In genomic region chr17:51764387-51764971, GRCh38 we compare ENCODE assay signal across 8 cellular contexts.
A peak's percentile ranks its signal among the peaks of the same experiment; 100 is the strongest.
DNase-seq lines count a peak whose midpoint lies in the region; ATAC-seq, FAIRE-seq and TF ChIP-seq lines count a peak whose summit lies in the region.

No MANE protein-coding gene starts in this region.

- H3K27me3 ChIP-seq in CD4-positive, alpha-beta memory T cell (ENCODE audit: insufficient read depth, low read length), result no peaks in the 10 kb centered on the region
- no peaks in the 10 kb centered on the region for H3K27me3 ChIP-seq in colonic mucosa
- no peaks in the 10 kb centered on the region for H3K27me3 ChIP-seq in right lobe of liver

- H3K4me1 Mint-ChIP-seq in CD4-positive, alpha-beta memory T cell, result no peaks in the 10 kb centered on the region
- no peaks in the 10 kb centered on the region for H3K4me1 Mint-ChIP-seq in WTC11

- FAIRE-seq in GM19239 (lab: Jason Lieb, UNC), result peak; percentile 75

- H3K27me3 Mint-ChIP-seq in CD4-positive, alpha-beta memory T cell, result peaks cover 14 to 15% of the 10 kb centered on the region in 2 donors
- H3K27me3 Mint-ChIP-seq in WTC11 (ENCODE audit: low read depth), result no peaks in the 10 kb centered on the region

- ATAC-seq in HG03159 (IDR thresholded peaks at IDR 0.05; ENCODE audit: unreplicated experiment) (peak; percentile 98), WTC11 (peak; percentile 100), right lobe of liver (peak; percentile 89 to 97 (median 94))

- no peak for TF ChIP-seq POLR2A in right lobe of liver (IDR thresholded peaks at IDR 0.05)

- H3K4me1 ChIP-seq in CD4-positive, alpha-beta memory T cell (ENCODE audit: insufficient read depth, low read length), result no peaks in the 10 kb centered on the region
- H3K4me1 ChIP-seq in colonic mucosa (no peaks in the 10 kb centered on the region), right lobe of liver (no peaks in the 10 kb centered on the region)

- H3K9me3 Mint-ChIP-seq in CD4-positive, alpha-beta memory T cell, result no peaks in the 10 kb centered on the region
- peaks cover 39% of the 10 kb centered on the region for H3K9me3 Mint-ChIP-seq in WTC11

- H3K4me3 ChIP-seq in CD4-positive, alpha-beta memory T cell (ENCODE audit: low read length in 2 of 2), result no peak overlapping the region
- H3K4me3 ChIP-seq in colonic mucosa (no peak overlapping the region), right lobe of liver (no peak overlapping the region)

- TF ChIP-seq CTCF in WTC11 (IDR thresholded peaks at IDR 0.05) (peak; percentile 74; the same call in 1 of the 2 replicates), colonic mucosa (IDR thresholded peaks at IDR 0.05) (peak; percentile 66), right lobe of liver (IDR thresholded peaks at IDR 0.05) (peak; percentile 54 to 84 (median 82))

- POLR2A ChIA-PET in CD4-positive, alpha-beta memory T cell (lab: Charles Lee; ENCODE audit: partially characterized antibody), result no interaction called here
- POLR2A ChIA-PET in WTC11 (lab: Charles Lee), result no interaction called here

- peak in 4 of 5 donors; percentile 24 to 43 (median 34) for DNase-seq in CD4-positive, alpha-beta memory T cell
- DNase-seq in GM19239 (ENCODE audit: insufficient read length, low spot score) (peak; percentile 48), NCI-H2227 (lab: John Stamatoyannopoulos, UW; ENCODE audit: unreplicated experiment) (peak; percentile 80), WTC11 (ENCODE audit: low spot score) (peak; percentile 56), colonic mucosa (peak; percentile 46), right lobe of liver (peak in 2 of 3 donors; percentile 22 to 52)
- peak; percentile 5 for DNase-seq in stimulated activated CD8-positive, alpha-beta memory T cell treated with anti-CD3 and anti-CD28 coated beads, Interleukin-15, amount 100 ng/mL, for 24 hours (ENCODE audit: low read depth)

- H3K9me3 ChIP-seq in CD4-positive, alpha-beta memory T cell (ENCODE audit: control insufficient read depth in 1 of 2, low read length in 2 of 2), result no peaks in the 10 kb centered on the region
- H3K9me3 ChIP-seq in colonic mucosa, result no peaks in the 10 kb centered on the region
- H3K9me3 ChIP-seq in right lobe of liver, result no peaks in the 10 kb centered on the region

- H3K9ac ChIP-seq in colonic mucosa (ENCODE audit: low read depth in 2 of 2, low read length in 2 of 2), result no peak overlapping the region

- no peaks in the 10 kb centered on the region for H3K36me3 Mint-ChIP-seq in CD4-positive, alpha-beta memory T cell
- peaks cover 10% of the 10 kb centered on the region for H3K36me3 Mint-ChIP-seq in WTC11

- no peak overlapping the region for H3K4me3 Mint-ChIP-seq in CD4-positive, alpha-beta memory T cell
- no peak overlapping the region for H3K4me3 Mint-ChIP-seq in WTC11

- intact Hi-C loops in CD4-positive, alpha-beta memory T cell (cut with micrococcal nuclease), result loop anchor here (5.0 kb wide), 1 partner anchor 392 kb away; no protein-coding TSS in a partner anchor
- intact Hi-C loops in colonic mucosa (cut with DNase I) (loop anchor here (2.0 to 5.0 kb wide), 2 partner anchors 88 to 342 kb away; no protein-coding TSS in a partner anchor), right lobe of liver (cut with DNase I) (loop anchor here in 1 of 2 donors (10.0 kb wide), 1 partner anchor 340 kb away; no protein-coding TSS in a partner anchor)

- H3K27ac ChIP-seq in CD4-positive, alpha-beta memory T cell (ENCODE audit: low read depth, low read length), result no peak overlapping the region
- H3K27ac ChIP-seq in colonic mucosa (no peak overlapping the region), right lobe of liver (no peak overlapping the region)

- H3K36me3 ChIP-seq in CD4-positive, alpha-beta memory T cell (ENCODE audit: insufficient read depth, low read length), result no peaks in the 10 kb centered on the region
- H3K36me3 ChIP-seq in colonic mucosa (no peaks in the 10 kb centered on the region), right lobe of liver (no peaks in the 10 kb centered on the region)

- H3K27ac Mint-ChIP-seq in CD4-positive, alpha-beta memory T cell, result no peak overlapping the region
- H3K27ac Mint-ChIP-seq in WTC11, result no peak overlapping the region

- CTCF ChIA-PET in CD4-positive, alpha-beta memory T cell (lab: Charles Lee; ENCODE audit: partially characterized antibody), result interaction anchor here (0.7 to 5.0 kb wide), 11 partner anchors 9 to 466 kb away, joined by 3 to 44 read pairs (median 4); no protein-coding TSS in a partner anchor
- CTCF ChIA-PET in WTC11 (lab: Charles Lee), result interaction anchor here (0.6 to 2.0 kb wide), 24 partner anchors 9 to 414 kb away, joined by 3 to 21 read pairs (median 4); no protein-coding TSS in a partner anchor

- WGBS in right lobe of liver (ENCODE audit: insufficient coverage, low coverage, low lambda C conversion rate, missing lambda C conversion rate), result 0% methylated on average over 3 of the region's 4 CpGs

TF ChIP-seq in WTC11, 78 proteins besides CTCF, POLR2A, EP300 and RAD21:
- TF ChIP-seq, protein P1, sequence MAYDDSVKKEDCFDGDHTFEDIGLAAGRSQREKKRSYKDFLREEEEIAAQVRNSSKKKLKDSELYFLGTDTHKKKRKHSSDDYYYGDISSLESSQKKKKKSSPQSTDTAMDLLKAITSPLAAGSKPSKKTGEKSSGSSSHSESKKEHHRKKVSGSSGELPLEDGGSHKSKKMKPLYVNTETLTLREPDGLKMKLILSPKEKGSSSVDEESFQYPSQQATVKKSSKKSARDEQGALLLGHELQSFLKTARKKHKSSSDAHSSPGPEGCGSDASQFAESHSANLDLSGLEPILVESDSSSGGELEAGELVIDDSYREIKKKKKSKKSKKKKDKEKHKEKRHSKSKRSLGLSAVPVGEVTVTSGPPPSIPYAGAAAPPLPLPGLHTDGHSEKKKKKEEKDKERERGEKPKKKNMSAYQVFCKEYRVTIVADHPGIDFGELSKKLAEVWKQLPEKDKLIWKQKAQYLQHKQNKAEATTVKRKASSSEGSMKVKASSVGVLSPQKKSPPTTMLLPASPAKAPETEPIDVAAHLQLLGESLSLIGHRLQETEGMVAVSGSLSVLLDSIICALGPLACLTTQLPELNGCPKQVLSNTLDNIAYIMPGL (CRISPR knock-in tag; IDR thresholded peaks at IDR 0.05), result peak; percentile 37; the same call in 1 of the 2 replicates
- TF ChIP-seq JUN (CRISPR knock-in tag; IDR thresholded peaks at IDR 0.05) (no peak), CREB1 (CRISPR knock-in tag; IDR thresholded peaks at IDR 0.05) (0 out of 2 replicates have a peak, but pooled peaks have one; percentile 37)

Comparison
In these comparisons a context has a peak if more than half of its experiments do, and no peak if none do; other contexts are left out.
1. DNase-seq: peak in every context shown above with its lines; median percentile 80 in NCI-H2227; 56 in WTC11; 48 in GM19239; 46 in colonic mucosa; 37 in right lobe of liver; 34 in CD4-positive, alpha-beta memory T cell; 5 in stimulated activated CD8-positive, alpha-beta memory T cell treated with anti-CD3 and anti-CD28 coated beads, Interleukin-15, amount 100 ng/mL, for 24 hours.